Comparison of ENCODE assay signal across 15 cellular contexts in genomic region chr2:230161180-230161579, GRCh38. TPM values are rescaled to one million over a fixed set of nuclear protein-coding genes. Genes with fewer than 3 reads are reported as not detected.
DNase-seq lines count a peak whose midpoint lies in the region; ATAC-seq and FAIRE-seq lines count a peak whose summit lies in the region.
"Had no signal": no experiment of that assay in that cellular context is flagged by ENCODE, and none has a peak within 500 bp of the region (broad histone marks: within the 10 kb centered on the region; RNA-seq: fewer than 3 reads in every experiment).

No MANE protein-coding gene starts in this region.

- H3K27me3 ChIP-seq in trophoblast cell (ENCODE audit: insufficient read depth, low read length) = no peaks in the 10 kb centered on the region
- H3K27me3 ChIP-seq: neural progenitor cell had no signal

- DNase-seq in ELR (ENCODE audit: low read depth) = peak; percentile 69
- DNase-seq in M059J (ENCODE audit: low read depth) = peak; percentile 70
- peak; percentile 19 for DNase-seq in epidermal melanocyte (ENCODE audit: insufficient read length, low spot score)
- DNase-seq in trophoblast cell = peak; percentile 35 to 47
- no peak for DNase-seq in frontal cortex (ENCODE audit: low spot score in 2 of 2)
- no peak for DNase-seq in NCI-H2107 (lab: John Stamatoyannopoulos, UW)
- DNase-seq: activated CD4-positive, alpha-beta T cell treated with anti-CD3 and anti-CD28 coated beads, Interleukin-2, amount 50 U/mL, for 1 hour; activated effector memory CD4-positive, alpha-beta T cell treated with Interleukin-2 at 50 U/mL for 16 hours; Caco-2; effector CD8-positive, alpha-beta T cell; NCI-H1417 treated with DMSO at 0.1 percent for 48 hours; NCI-H524 treated with DMSO at 0.1 percent for 48 hours had no signal

- H4K12ac ChIP-seq in trophoblast cell (ENCODE audit: low read depth, low read length) = no peak overlapping the region

- no peak overlapping the region for H3K4me2 ChIP-seq in trophoblast cell (ENCODE audit: low read length)
- H3K4me2 ChIP-seq: neural progenitor cell had no signal

- no peaks in the 10 kb centered on the region for H3K79me1 ChIP-seq in trophoblast cell (ENCODE audit: low read length)

- no peak overlapping the region for H3K18ac ChIP-seq in trophoblast cell (ENCODE audit: low read length)

- no peak overlapping the region for H4K91ac ChIP-seq in trophoblast cell (ENCODE audit: low read depth, low read length)

- no peaks in the 10 kb centered on the region for H3K4me1 ChIP-seq in trophoblast cell (ENCODE audit: control insufficient read depth in 1 of 2, insufficient read depth in 2 of 2, low read length in 2 of 2)
- H3K4me1 ChIP-seq: Caco-2, neural progenitor cell had no signal

- H3K4ac ChIP-seq in trophoblast cell (ENCODE audit: low read depth, low read length) = no peak overlapping the region

- no peak overlapping the region for H2BK5ac ChIP-seq in trophoblast cell (ENCODE audit: low read depth, low read length, poor library complexity)

- no peaks in the 10 kb centered on the region for H3K79me2 ChIP-seq in trophoblast cell (ENCODE audit: control insufficient read depth, insufficient read depth, low read length, poor library complexity)

- no peak overlapping the region for H3K27ac ChIP-seq in trophoblast cell (ENCODE audit: low read depth, low read length)
- H3K27ac ChIP-seq: neural progenitor cell had no signal

- H3K9ac ChIP-seq in trophoblast cell (ENCODE audit: low read length) = no peak overlapping the region
- H3K9ac ChIP-seq: neural progenitor cell had no signal

- no peak overlapping the region for H2BK12ac ChIP-seq in trophoblast cell (ENCODE audit: low read length)

- no CpG with 5 or more reads among the region's 6 CpGs for WGBS in trophoblast cell (ENCODE audit: extremely low coverage, insufficient coverage, insufficient read length)

- no peak overlapping the region for H4K8ac ChIP-seq in trophoblast cell (ENCODE audit: low read depth, low read length)

- no peak overlapping the region for H3K14ac ChIP-seq in trophoblast cell (ENCODE audit: low read length)

- H3K23ac ChIP-seq in trophoblast cell (ENCODE audit: low read length) = no peak overlapping the region

- H3K4me3 ChIP-seq in trophoblast cell (ENCODE audit: low read depth, low read length) = no peak overlapping the region
- H3K4me3 ChIP-seq: neural progenitor cell had no signal

- H2AFZ ChIP-seq in trophoblast cell (ENCODE audit: insufficient read depth, low read length, poor library complexity) = no peak overlapping the region
- H2AFZ ChIP-seq: neural progenitor cell had no signal

- ATAC-seq in HG02588 (IDR thresholded peaks at IDR 0.05; ENCODE audit: unreplicated experiment) = no peak
- ATAC-seq: Panc1 had no signal

- H2AK5ac ChIP-seq in trophoblast cell (ENCODE audit: low read length) = no peak overlapping the region

- no peak overlapping the region for H2BK120ac ChIP-seq in trophoblast cell (ENCODE audit: insufficient read depth, low read length, poor library complexity)

- no peak for FAIRE-seq in frontal cortex (lab: Jason Lieb, UNC)

- peaks cover 3% of the 10 kb centered on the region for H3K9me3 ChIP-seq in trophoblast cell (ENCODE audit: insufficient read depth, low read depth, low read length)
- H3K9me3 ChIP-seq: Caco-2 had no signal

- H3K36me3 ChIP-seq in trophoblast cell (ENCODE audit: control insufficient read depth in 1 of 2, insufficient read depth in 2 of 2, low read length in 2 of 2) = no peaks in the 10 kb centered on the region
- H3K36me3 ChIP-seq: neural progenitor cell had no signal

RNA-seq across cellular contexts. Expression of gene SP110, which starts 58.6 kb away (rescaled TPM):
- total RNA-seq in M059J (2014; rRNA removed; shearing (Covaris generic)) = 71.1 and 93.4 TPM in 2 replicates
- 6.4 and 6.5 TPM in 2 replicates for polyA plus RNA-seq in trophoblast cell (2013)
- 0.82 TPM for total RNA-seq in frontal cortex

Comparison
In these comparisons a context has a peak if more than half of its experiments do, and no peak if none do; other contexts are left out.
1. DNase-seq: peak in ELR (single experiment), M059J (single experiment), epidermal melanocyte (single experiment) and trophoblast cell (2 of 2); none in frontal cortex (0 of 2) and NCI-H2107 (single experiment).
2. RNA of gene SP110, which starts 58.6 kb away (total RNA-seq): 71.1 to 93.4 TPM in M059J; 0.82 TPM in frontal cortex (single experiment); every median in the first group is over 10 times any median in the second.